In genomic region chr1:31700468-31701136, GRCh38 we compare ENCODE assay signal across 12 cellular contexts. TPM values are rescaled to one million over a fixed set of nuclear protein-coding genes. Genes with fewer than 3 reads are reported as not detected.
DNase-seq lines count a peak whose midpoint lies in the region; ATAC-seq, FAIRE-seq and TF ChIP-seq lines count a peak whose summit lies in the region.
"Had no signal": no experiment of that assay in that cellular context is flagged by ENCODE, and none has a peak within 500 bp of the region (broad histone marks: within the 10 kb centered on the region; RNA-seq: fewer than 3 reads in every experiment).

No MANE protein-coding gene starts in this region.

- ATAC-seq in heart left ventricle (no peak), Right ventricle myocardium superior (ENCODE audit: poor library complexity) (no peak), body of pancreas (no peak)
- ATAC-seq: activated CD8-positive, alpha-beta memory T cell treated with anti-CD3 and anti-CD28 coated beads, Interleukin-2, amount 10 ng/mL, durations not matched to agents 7 days and 5 days; CD8-positive, alpha-beta T cell had no signal

- peaks cover 40% of the 10 kb centered on the region for H3K4me1 Mint-ChIP-seq in nephron progenitor cell

- TF ChIP-seq CTCF in heart left ventricle (IDR thresholded peaks at IDR 0.05) (no peak), body of pancreas (IDR thresholded peaks at IDR 0.05) (no peak), nephron progenitor cell (IDR thresholded peaks at IDR 0.05) (no peak)

- no peak overlapping the region for H3K4me3 Mint-ChIP-seq in nephron progenitor cell
- H3K4me3 Mint-ChIP-seq: activated CD8-positive, alpha-beta memory T cell treated with anti-CD3 and anti-CD28 coated beads, Interleukin-2, amount 10 ng/mL, durations not matched to agents 7 days and 5 days; CD8-positive, alpha-beta T cell had no signal

- TF ChIP-seq POLR2A in heart left ventricle (IDR thresholded peaks at IDR 0.05) (no peak), body of pancreas (IDR thresholded peaks at IDR 0.05) (no peak)

- peak; percentile 91 for FAIRE-seq in urothelium cell line (lab: Jason Lieb, UNC)
- FAIRE-seq: colon had no signal

- intact Hi-C loops in heart left ventricle (cut with DNase I): loop anchor here in 1 of 10 donors (5.0 kb wide), 1 partner anchor 33 kb away; no protein-coding TSS in a partner anchor
- intact Hi-C loops in Right ventricle myocardium superior (cut with DNase I): no loop called here
- intact Hi-C loops in body of pancreas (cut with DNase I): no loop called here

- H3K27me3 ChIP-seq in heart left ventricle (peaks cover 0 to 23% (median 0%) of the 10 kb centered on the region in 9 donors), body of pancreas (no peaks in the 10 kb centered on the region), muscle layer of colon (ENCODE audit: control insufficient read depth in 1 of 2, insufficient read depth in 2 of 2, low read length in 2 of 2) (no peaks in the 10 kb centered on the region)

- H3K4me3 ChIP-seq in heart left ventricle: peak overlapping the region in 1 of 12 donors; percentile 10
- H3K4me3 ChIP-seq in body of pancreas: no peak overlapping the region
- H3K4me3 ChIP-seq in muscle layer of colon (ENCODE audit: low read depth in 1 of 2, low read length in 2 of 2): peak overlapping the region in 1 of 2 donors; percentile 25

- DNase-seq in heart left ventricle (no peak), Right ventricle myocardium superior (no peak), body of pancreas (no peak), urothelium cell line (ENCODE audit: low spot score) (no peak), nephron progenitor cell (no peak), NCI-H1930 (lab: John Stamatoyannopoulos, UW) (no peak), MV-4-11 (lab: John Stamatoyannopoulos, UW) (no peak)
- DNase-seq: NCI-H1417 treated with DMSO at 0.1 percent for 48 hours had no signal

- WGBS in heart left ventricle, 4 donors: 60 to 73% (median 65%) methylated on average over 7 of the region's 7 CpGs
- WGBS in body of pancreas, 2 donors: 60 to 71% methylated on average over 6 to 7 of the region's 7 CpGs

- no peaks in the 10 kb centered on the region for H3K36me3 Mint-ChIP-seq in nephron progenitor cell (ENCODE audit: low read depth)
- H3K36me3 Mint-ChIP-seq: activated CD8-positive, alpha-beta memory T cell treated with anti-CD3 and anti-CD28 coated beads, Interleukin-2, amount 10 ng/mL, durations not matched to agents 7 days and 5 days; CD8-positive, alpha-beta T cell had no signal

- H3K9me3 Mint-ChIP-seq in nephron progenitor cell: no peaks in the 10 kb centered on the region
- H3K9me3 Mint-ChIP-seq: CD8-positive, alpha-beta T cell had no signal

- peaks cover 0 to 40% (median 3%) of the 10 kb centered on the region in 9 donors for H3K36me3 ChIP-seq in heart left ventricle
- no peaks in the 10 kb centered on the region for H3K36me3 ChIP-seq in body of pancreas (replicated peaks in 1 of 2; ENCODE audit: insufficient read depth in 1 of 2, low read depth in 2 of 2)
- H3K36me3 ChIP-seq in muscle layer of colon (ENCODE audit: insufficient read depth, low read length): peaks cover 36% of the 10 kb centered on the region

- H3K27ac ChIP-seq in heart left ventricle (peak overlapping the region in 11 of 12 donors; percentile 53 to 88 (median 78)), body of pancreas (peak overlapping the region in 3 of 4 donors; percentile 25 to 59 (median 58)), muscle layer of colon (ENCODE audit: low read depth, low read length) (peak overlapping the region; percentile 64)

- H3K4me1 ChIP-seq in heart left ventricle (peaks cover 5 to 63% (median 38%) of the 10 kb centered on the region in 12 donors), body of pancreas (peaks cover 44% of the 10 kb centered on the region), muscle layer of colon (ENCODE audit: insufficient read depth, low read length) (peaks cover 72% of the 10 kb centered on the region)

- H3K27me3 Mint-ChIP-seq in nephron progenitor cell (ENCODE audit: low read depth, poor library complexity): peaks cover 12% of the 10 kb centered on the region

- H3K9me3 ChIP-seq in heart left ventricle (no peaks in the 10 kb centered on the region), body of pancreas (no peaks in the 10 kb centered on the region), muscle layer of colon (ENCODE audit: low read length) (no peaks in the 10 kb centered on the region)

- H3K9ac ChIP-seq in muscle layer of colon (ENCODE audit: low read length): peak overlapping the region; percentile 28

- no peak overlapping the region for H3K27ac Mint-ChIP-seq in nephron progenitor cell
- H3K27ac Mint-ChIP-seq: CD8-positive, alpha-beta T cell had no signal

RNA-seq across cellular contexts. Expression of gene COL16A1, which starts 3.2 kb away (rescaled TPM):
- total RNA-seq in heart left ventricle: 10 to 100 TPM; 10.1 to 24.1 (median 13.1) TPM
- 10 to 100 TPM in 1 of 2 donors, 1 to 10 TPM in 1; 7.5 to 15.8 TPM for polyA plus RNA-seq in heart left ventricle
- total RNA-seq in Right ventricle myocardium superior: 10.9 TPM
- total RNA-seq in body of pancreas: 10 to 100 TPM; 10.1 to 15.8 TPM
- total RNA-seq: activated CD8-positive, alpha-beta memory T cell treated with anti-CD3 and anti-CD28 coated beads, Interleukin-2, amount 10 ng/mL, durations not matched to agents 7 days and 5 days had no signal

RNA-seq across cellular contexts. Expression of gene PEF1, which starts 55.9 kb away (rescaled TPM):
- total RNA-seq in heart left ventricle (10 to 100 TPM; 32.2 to 55.4 (median 42.4) TPM), Right ventricle myocardium superior (31.1 TPM), body of pancreas (10 to 100 TPM; 23.6 to 24.1 TPM)
- polyA plus RNA-seq in heart left ventricle: 100 to 1,000 TPM in 1 of 2 donors, 10 to 100 TPM in 1; 36.1 to 106 TPM
